ENCODE assay signal across 18 cellular contexts in genomic region chr4:173135241-173135847, GRCh38. TPM values are rescaled to one million over a fixed set of nuclear protein-coding genes. Genes with fewer than 3 reads are reported as not detected.
DNase-seq lines count a peak whose midpoint lies in the region; TF ChIP-seq lines count a peak whose summit lies in the region.
"Had no signal": no experiment of that assay in that cellular context is flagged by ENCODE, and none has a peak within 500 bp of the region (broad histone marks: within the 10 kb centered on the region; RNA-seq: fewer than 3 reads in every experiment).

No MANE protein-coding gene starts in this region.

- no peak overlapping the region for H3K27ac Mint-ChIP-seq in osteocyte (ENCODE audit: unreplicated experiment)
- no peak overlapping the region for H3K27ac Mint-ChIP-seq in progenitor cell of endocrine pancreas
- H3K27ac Mint-ChIP-seq: endodermal cell; nephron progenitor cell; T-helper 2 cell treated with Interferon-gamma antibody and Interleukin-4, amounts not matched to agents 5 μg/mL and 100 μg/mL, for 36 hours had no signal

- H3K27me3 Mint-ChIP-seq in osteocyte (ENCODE audit: unreplicated experiment), result no peaks in the 10 kb centered on the region
- no peaks in the 10 kb centered on the region for H3K27me3 Mint-ChIP-seq in progenitor cell of endocrine pancreas

- no peaks in the 10 kb centered on the region for H3K27me3 ChIP-seq in H7 (ENCODE audit: control insufficient read depth, insufficient read depth, low read length)

- peaks cover 9% of the 10 kb centered on the region for H3K4me1 Mint-ChIP-seq in osteocyte (ENCODE audit: unreplicated experiment)
- no peaks in the 10 kb centered on the region for H3K4me1 Mint-ChIP-seq in progenitor cell of endocrine pancreas (ENCODE audit: low read depth)
- H3K4me1 Mint-ChIP-seq: endodermal cell, nephron progenitor cell had no signal

- H3K4me3 Mint-ChIP-seq in osteocyte (ENCODE audit: unreplicated experiment) (no peak overlapping the region), progenitor cell of endocrine pancreas (ENCODE audit: low read depth) (no peak overlapping the region)
- H3K4me3 Mint-ChIP-seq: endodermal cell; nephron progenitor cell; T-helper 2 cell treated with Interferon-gamma antibody and Interleukin-4, amounts not matched to agents 5 μg/mL and 100 μg/mL, for 36 hours had no signal

- H3K36me3 ChIP-seq in H7 (replicated peaks; ENCODE audit: control insufficient read depth, insufficient read depth, low read length), result no peaks in the 10 kb centered on the region
- H3K36me3 ChIP-seq: thoracic aorta had no signal

- TF ChIP-seq CTCF in choroid plexus epithelial cell (conservative IDR thresholded peaks at IDR 0.05; ENCODE audit: low read depth, low read length) (no peak), osteocyte (IDR thresholded peaks at IDR 0.05) (no peak), progenitor cell of endocrine pancreas (IDR thresholded peaks at IDR 0.05; ENCODE audit: unreplicated experiment) (no peak)

- peak; percentile 4 for DNase-seq in GM04504 (ENCODE audit: low read depth)
- peak; percentile 68 for DNase-seq in NCI-H226
- DNase-seq in choroid plexus epithelial cell (ENCODE audit: low read depth), result peak; percentile 64
- DNase-seq in kidney tubule cell (ENCODE audit: low spot score), result peak; percentile 72
- DNase-seq in H7, result no peak
- no peak for DNase-seq in osteocyte (ENCODE audit: extremely low spot score, unreplicated experiment)
- no peak for DNase-seq in NCI-H2171 (lab: John Stamatoyannopoulos, UW)
- no peak for DNase-seq in progenitor cell of endocrine pancreas (ENCODE audit: low spot score, unreplicated experiment)
- DNase-seq: activated effector memory CD4-positive, alpha-beta T cell treated with anti-CD3 and anti-CD28 coated beads, Interleukin-2, amount 50 U/mL, for 16 hours; amygdala; endodermal cell; Kasumi-1; mesendoderm; NCI-H2029; NCI-H510A treated with DMSO at 0.1 percent for 48 hours; nephron progenitor cell had no signal

- H3K4me3 ChIP-seq in choroid plexus epithelial cell (ENCODE audit: low read depth, low read length), result no peak overlapping the region
- H3K4me3 ChIP-seq in H7 (ENCODE audit: insufficient read depth, low read depth, low read length), result no peak overlapping the region
- H3K4me3 ChIP-seq: thoracic aorta had no signal

- H3K36me3 Mint-ChIP-seq in osteocyte (ENCODE audit: unreplicated experiment), result no peaks in the 10 kb centered on the region
- no peaks in the 10 kb centered on the region for H3K36me3 Mint-ChIP-seq in progenitor cell of endocrine pancreas (ENCODE audit: insufficient read depth)

- no peaks in the 10 kb centered on the region for H3K9me3 Mint-ChIP-seq in osteocyte (ENCODE audit: unreplicated experiment)
- H3K9me3 Mint-ChIP-seq in progenitor cell of endocrine pancreas (ENCODE audit: low read depth), result no peaks in the 10 kb centered on the region
- H3K9me3 Mint-ChIP-seq: endodermal cell; nephron progenitor cell; T-helper 2 cell treated with Interferon-gamma antibody and Interleukin-4, amounts not matched to agents 5 μg/mL and 100 μg/mL, for 36 hours had no signal

RNA-seq across cellular contexts. Expression of gene GALNT7, which starts 33.3 kb away (rescaled TPM):
- total RNA-seq in H7 (2014; rRNA removed; shearing (Covaris generic)), result 39.4 and 54.0 TPM in 2 replicates
- total RNA-seq in osteocyte (35.0 and 38.5 TPM in 2 replicates), progenitor cell of endocrine pancreas (65.6 and 67.8 TPM in 2 replicates)

Comparison
In these comparisons a context has a peak if more than half of its experiments do, and no peak if none do; other contexts are left out.
1. DNase-seq: peak in GM04504 (single experiment), NCI-H226 (single experiment), choroid plexus epithelial cell (single experiment) and kidney tubule cell (single experiment); none in H7 (single experiment), osteocyte (single experiment), NCI-H2171 (single experiment) and progenitor cell of endocrine pancreas (single experiment).